Comparison of ENCODE assay signal across 12 cellular contexts in the genomic region with DNA sequence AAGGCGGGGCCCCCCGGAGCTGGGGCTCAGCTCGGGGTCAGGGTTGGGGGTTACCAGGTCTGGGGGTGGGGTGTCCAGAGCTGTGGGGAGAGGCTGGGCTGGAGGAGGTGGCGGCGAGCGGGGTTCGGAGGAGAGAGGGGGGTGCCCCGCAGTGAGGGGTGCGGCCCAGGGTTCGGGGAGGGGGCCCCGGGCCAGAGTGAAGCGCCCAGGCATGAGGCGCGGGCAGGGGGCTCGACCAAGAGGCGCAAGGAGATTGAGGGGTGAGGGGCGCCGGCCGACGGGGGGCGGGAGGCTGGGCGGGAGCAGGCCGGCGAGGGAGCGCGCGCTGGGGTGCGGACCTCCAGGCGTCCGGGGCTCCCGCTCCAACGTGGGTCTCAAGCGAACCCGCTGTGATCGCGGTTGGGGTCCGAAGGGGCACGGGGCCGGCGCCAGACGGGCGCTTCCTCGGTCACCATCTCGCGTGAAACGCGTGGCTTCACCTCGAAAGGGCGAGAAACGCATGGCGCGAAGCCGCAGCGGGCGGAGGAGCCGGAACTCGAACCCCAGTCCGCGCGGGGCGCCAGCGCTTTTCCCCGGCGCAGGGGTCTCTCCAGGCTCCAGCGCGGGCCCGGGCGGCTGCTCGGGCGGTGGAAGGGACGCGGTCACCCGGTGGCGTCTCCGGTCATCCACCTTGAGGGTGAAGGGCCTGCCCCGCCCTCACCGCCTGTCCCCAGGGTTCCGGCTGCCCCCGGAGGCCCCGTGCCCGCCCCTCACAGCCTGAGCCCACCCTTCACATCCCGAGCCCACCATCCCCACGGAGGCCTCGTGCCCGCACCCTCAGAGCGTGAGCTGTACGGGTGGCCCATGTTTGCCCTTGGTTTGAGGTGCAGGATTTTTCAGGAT. TPM values are rescaled to one million over a fixed set of nuclear protein-coding genes. Genes with fewer than 3 reads are reported as not detected.
DNase-seq lines count a peak whose midpoint lies in the region; ATAC-seq and TF ChIP-seq lines count a peak whose summit lies in the region.
"Had no signal": no experiment of that assay in that cellular context is flagged by ENCODE, and none has a peak within 500 bp of the region (broad histone marks: within the 10 kb centered on the region; RNA-seq: fewer than 3 reads in every experiment).

No MANE protein-coding gene starts in this region.

- H4K91ac ChIP-seq in IMR-90 (ENCODE audit: insufficient read depth, low read depth, low read length) (no peak overlapping the region), mesenchymal stem cell (ENCODE audit: low read length) (no peak overlapping the region)

- no peaks in the 10 kb centered on the region for H3K9me3 Mint-ChIP-seq in activated naive CD4-positive, alpha-beta T cell treated with anti-CD3 and anti-CD28 coated beads for 36 hours
- H3K9me3 Mint-ChIP-seq: activated naive CD8-positive, alpha-beta T cell treated with anti-CD3 and anti-CD28 coated beads, Interleukin-2, amount 10 ng/mL, durations not matched to agents 7 days and 5 days; CD8-positive, alpha-beta T cell had no signal

- H3K36me3 ChIP-seq in BE2C (no peaks in the 10 kb centered on the region), IMR-90 (ENCODE audit: control insufficient read depth, insufficient read depth, low read length) (peaks cover 6% of the 10 kb centered on the region; the same call in 1 of the 2 replicates), mesenchymal stem cell (ENCODE audit: control insufficient read depth in 1 of 2, insufficient read depth in 2 of 2, low read depth in 1 of 2, low read length in 2 of 2) (peaks cover 0 to 4% of the 10 kb centered on the region in 2 experiments)

- no peaks in the 10 kb centered on the region; the same call in 1 of the 2 replicates for H3K9me3 ChIP-seq in BE2C
- no peaks in the 10 kb centered on the region for H3K9me3 ChIP-seq in IMR-90 (ENCODE audit: control insufficient read depth, insufficient read depth, low read length)
- H3K9me3 ChIP-seq in mesenchymal stem cell (ENCODE audit: control insufficient read depth, low read length): no peaks in the 10 kb centered on the region

- H3K9me1 ChIP-seq in IMR-90 (ENCODE audit: insufficient read depth, low read length): peaks cover 13% of the 10 kb centered on the region

- in situ Hi-C loops in IMR-90 (cut with MboI; ENCODE audit: low sequenced_read_pairs): no loop called here

- H3K4me2 ChIP-seq in IMR-90 (ENCODE audit: low read depth, low read length) (no peak overlapping the region), mesenchymal stem cell (ENCODE audit: low read length, poor library complexity, severe bottlenecking) (peak overlapping the region; percentile 85)

- dilution Hi-C loops in IMR-90 (cut with HindIII; ENCODE audit: low sequenced_read_pairs, unreplicated experiment): no loop called here

- 37% methylated on average over 46 of the region's 87 CpGs; no CpG with 5 or more reads in 1 of the 2 experiments for WGBS in IMR-90 (ENCODE audit: extremely low coverage in 2 of 2, insufficient read length in 1 of 2), 2 experiments
- WGBS in mesenchymal stem cell: 8% methylated on average over 63 of the region's 87 CpGs

- peaks cover 14% of the 10 kb centered on the region for H3K4me1 Mint-ChIP-seq in activated naive CD4-positive, alpha-beta T cell treated with anti-CD3 and anti-CD28 coated beads for 36 hours (ENCODE audit: low read depth)

- TF ChIP-seq POLR2A in IMR-90 (IDR thresholded peaks at IDR 0.05; ENCODE audit: low read depth, low read length): no peak

- H2AK9ac ChIP-seq in IMR-90 (replicated peaks; ENCODE audit: low read depth, low read length, poor library complexity): peak overlapping the region; percentile 93

- TF ChIP-seq RAD21 in IMR-90 (IDR thresholded peaks at IDR 0.05; ENCODE audit: low read length): no peak

- H2BK20ac ChIP-seq in IMR-90 (ENCODE audit: low read depth, low read length): no peak overlapping the region

- H3K4ac ChIP-seq in IMR-90 (ENCODE audit: low read depth, low read length): no peak overlapping the region
- peak overlapping the region; percentile 2 to 12 for H3K4ac ChIP-seq in mesenchymal stem cell (ENCODE audit: low read depth in 1 of 2, low read length in 2 of 2)

- H3K14ac ChIP-seq in IMR-90 (replicated peaks; ENCODE audit: low read depth, low read length) (no peak overlapping the region), mesenchymal stem cell (ENCODE audit: low read length in 2 of 2) (no peak overlapping the region)

- no peak overlapping the region for H4K5ac ChIP-seq in IMR-90 (ENCODE audit: low read depth, low read length)

- no peaks in the 10 kb centered on the region for H3K36me3 Mint-ChIP-seq in activated naive CD4-positive, alpha-beta T cell treated with anti-CD3 and anti-CD28 coated beads for 36 hours (ENCODE audit: low read depth)
- H3K36me3 Mint-ChIP-seq: activated naive CD8-positive, alpha-beta T cell treated with anti-CD3 and anti-CD28 coated beads, Interleukin-2, amount 10 ng/mL, durations not matched to agents 7 days and 5 days; CD8-positive, alpha-beta T cell had no signal

- H3K27ac ChIP-seq in IMR-90 (ENCODE audit: insufficient read depth, low read length): no peak overlapping the region; the same call in 1 of the 2 replicates
- no peak overlapping the region for H3K27ac ChIP-seq in mesenchymal stem cell (ENCODE audit: low read length, poor library complexity, severe bottlenecking)

- H3K79me1 ChIP-seq in IMR-90 (ENCODE audit: low read depth in 1 of 2, low read length in 2 of 2) (peaks cover 0 to 8% of the 10 kb centered on the region in 2 experiments; a peak in 1 of 4 replicates), mesenchymal stem cell (replicated peaks; ENCODE audit: low read length, poor library complexity, severe bottlenecking) (no peaks in the 10 kb centered on the region)

- peak; percentile 11 for DNase-seq in BE2C
- no peak for DNase-seq in IMR-90
- DNase-seq in choroid plexus epithelial cell (ENCODE audit: low read depth): no peak
- DNase-seq in mesenchymal stem cell: no peak
- DNase-seq in activated naive CD4-positive, alpha-beta T cell treated with anti-CD3 and anti-CD28 coated beads for 36 hours: no peak
- DNase-seq in GDM1 (lab: John Stamatoyannopoulos, UW): no peak
- DNase-seq in kidney glomerular epithelial cell (lab: John Stamatoyannopoulos, UW): no peak
- DNase-seq: activated naive CD8-positive, alpha-beta T cell treated with anti-CD3 and anti-CD28 coated beads, Interleukin-2, amount 10 ng/mL, durations not matched to agents 7 days and 5 days; CD8-positive, alpha-beta T cell; occipital lobe; SW 1271 had no signal

- H3K18ac ChIP-seq in IMR-90 (ENCODE audit: low read depth, low read length): no peak overlapping the region
- peak overlapping the region; percentile 63 to 89 for H3K18ac ChIP-seq in mesenchymal stem cell (ENCODE audit: low read depth in 1 of 2, low read length in 2 of 2)

- CTCF ChIA-PET in IMR-90 (lab: Yijun Ruan, JAX): no interaction called here
- CTCF ChIA-PET in activated naive CD4-positive, alpha-beta T cell treated with anti-CD3 and anti-CD28 coated beads for 36 hours (lab: Charles Lee): interaction anchor here (1.4 kb wide), 1 partner anchor 110 kb away, joined by 4 read pairs; the partner anchor contains the start of gene CDK10

- H4K20me1 ChIP-seq in IMR-90 (ENCODE audit: insufficient read depth, low read length): peaks cover 3% of the 10 kb centered on the region; the same call in 1 of the 2 replicates

- ATAC-seq in IMR-90 (ENCODE audit: low read depth): no peak
- ATAC-seq in GM18868 (IDR thresholded peaks at IDR 0.05; ENCODE audit: unreplicated experiment): no peak

- TF ChIP-seq CTCF in BE2C (IDR thresholded peaks at IDR 0.05; ENCODE audit: low read depth, low read length): no peak
- TF ChIP-seq CTCF in IMR-90 (conservative IDR thresholded peaks at IDR 0.05; ENCODE audit: low read depth, low read length): no peak
- no peak for TF ChIP-seq CTCF in choroid plexus epithelial cell (conservative IDR thresholded peaks at IDR 0.05; ENCODE audit: low read depth, low read length)

- H4K8ac ChIP-seq in IMR-90 (ENCODE audit: low read depth in 2 of 2, low read length in 2 of 2): no peak overlapping the region
- H4K8ac ChIP-seq in mesenchymal stem cell (ENCODE audit: low read length): no peak overlapping the region

- H3K23ac ChIP-seq in IMR-90 (ENCODE audit: low read depth, low read length) (no peak overlapping the region), mesenchymal stem cell (ENCODE audit: low read length in 2 of 2) (peak overlapping the region in 1 of 2 experiments; percentile 30)

- no peak overlapping the region for H2BK5ac ChIP-seq in IMR-90 (ENCODE audit: low read depth, low read length, poor library complexity, severe bottlenecking)
- no peak overlapping the region for H2BK5ac ChIP-seq in mesenchymal stem cell (ENCODE audit: low read depth, low read length, poor library complexity, severe bottlenecking)

- no peak overlapping the region for H3K56ac ChIP-seq in IMR-90 (ENCODE audit: extremely low read depth, insufficient read depth, low read length)

- H3K4me1 ChIP-seq in BE2C (peaks cover 3% of the 10 kb centered on the region; the same call in 1 of the 2 replicates), IMR-90 (ENCODE audit: control insufficient read depth, insufficient read depth, low read length) (peaks cover 20% of the 10 kb centered on the region), mesenchymal stem cell (ENCODE audit: control insufficient read depth, insufficient read depth, low read depth, low read length) (peaks cover 33% of the 10 kb centered on the region)

- H3K27ac Mint-ChIP-seq in activated naive CD4-positive, alpha-beta T cell treated with anti-CD3 and anti-CD28 coated beads for 36 hours: no peak overlapping the region
- H3K27ac Mint-ChIP-seq: activated naive CD8-positive, alpha-beta T cell treated with anti-CD3 and anti-CD28 coated beads, Interleukin-2, amount 10 ng/mL, durations not matched to agents 7 days and 5 days; CD8-positive, alpha-beta T cell had no signal

- H3K4me3 ChIP-seq in BE2C (ENCODE audit: low read depth, low read length) (peak overlapping the region; percentile 44), IMR-90 (ENCODE audit: insufficient read depth, low read depth, low read length) (peak overlapping the region; percentile 30), choroid plexus epithelial cell (ENCODE audit: low read depth, low read length) (peak overlapping the region; percentile 71), mesenchymal stem cell (ENCODE audit: insufficient read depth in 1 of 2, low read depth in 1 of 2, low read length in 2 of 2) (peak overlapping the region in 1 of 2 experiments; percentile 47)

- H3K27me3 ChIP-seq in BE2C (peaks cover 10% of the 10 kb centered on the region), IMR-90 (ENCODE audit: control insufficient read depth, insufficient read depth, low read length) (peaks cover 4% of the 10 kb centered on the region; the same call in 1 of the 2 replicates), mesenchymal stem cell (ENCODE audit: control insufficient read depth in 1 of 2, insufficient read depth in 1 of 2, low read length in 2 of 2) (peaks cover 0 to 39% of the 10 kb centered on the region in 2 experiments)

- no peak overlapping the region for H3K9ac ChIP-seq in IMR-90 (ENCODE audit: low read depth, low read length)
- H3K9ac ChIP-seq in mesenchymal stem cell (ENCODE audit: low read length): no peak overlapping the region

- peak overlapping the region; percentile 32; the same call in 1 of the 2 replicates for H2BK120ac ChIP-seq in IMR-90 (ENCODE audit: low read depth, low read length)
- H2BK120ac ChIP-seq in mesenchymal stem cell (ENCODE audit: low read depth, low read length): no peak overlapping the region

- peaks cover 11% of the 10 kb centered on the region for H3K27me3 Mint-ChIP-seq in activated naive CD4-positive, alpha-beta T cell treated with anti-CD3 and anti-CD28 coated beads for 36 hours (ENCODE audit: low read depth)

- POLR2A ChIA-PET in IMR-90 (lab: Charles Lee; ENCODE audit: unreplicated experiment): no interaction called here

- H2AFZ ChIP-seq in IMR-90 (replicated peaks; ENCODE audit: low read length, poor library complexity): peak overlapping the region; percentile 89
- no peak overlapping the region for H2AFZ ChIP-seq in mesenchymal stem cell (ENCODE audit: low read depth, low read length)

- BruUV-seq in IMR-90 (replicated peaks; lab: Mats Ljungman, UMichigan): no TSS peak

- no peak overlapping the region for H2BK15ac ChIP-seq in IMR-90 (ENCODE audit: low read depth, low read length)
- H2BK15ac ChIP-seq in mesenchymal stem cell (ENCODE audit: low read depth, poor library complexity, severe bottlenecking): peak overlapping the region; percentile 12

- intact Hi-C loops in IMR-90 (cut with micrococcal nuclease): no loop called here
- intact Hi-C loops in activated naive CD4-positive, alpha-beta T cell treated with anti-CD3 and anti-CD28 coated beads for 36 hours (cut with micrococcal nuclease): loop anchor here (5.0 kb wide), 1 partner anchor 286 kb away; no protein-coding TSS in a partner anchor

- H2AK5ac ChIP-seq in IMR-90 (ENCODE audit: low read depth, low read length) (peak overlapping the region; percentile 51), mesenchymal stem cell (ENCODE audit: low read length, severe bottlenecking) (no peak overlapping the region)

- H2BK12ac ChIP-seq in mesenchymal stem cell (ENCODE audit: low read length in 2 of 2): peak overlapping the region in 1 of 2 experiments; percentile 88

- no peak overlapping the region for H3K4me3 Mint-ChIP-seq in activated naive CD4-positive, alpha-beta T cell treated with anti-CD3 and anti-CD28 coated beads for 36 hours
- H3K4me3 Mint-ChIP-seq: activated naive CD8-positive, alpha-beta T cell treated with anti-CD3 and anti-CD28 coated beads, Interleukin-2, amount 10 ng/mL, durations not matched to agents 7 days and 5 days had no signal

RNA-seq across cellular contexts. Expression of gene CPNE7, which starts 0.9 kb away (rescaled TPM):
- polyA plus RNA-seq in BE2C (2012; ENCODE audit: insufficient read depth, insufficient read length, low read depth): 14.5 TPM
- 5.0 and 5.4 TPM in 2 replicates for total RNA-seq in IMR-90 (2012; rRNA removed)
- polyA plus RNA-seq in IMR-90 (2012; rRNA removed): 17.4 and 17.7 TPM in 2 replicates
- polyA plus RNA-seq in IMR-90 (2012; cell fraction: cytosol; rRNA removed): 5.8 and 13.6 TPM in 2 replicates
- 145 and 321 TPM in 2 replicates for polyA plus RNA-seq in IMR-90 (2012; cell fraction: nucleus; rRNA removed; ENCODE audit: low replicate concordance)
- 5.6 TPM for polyA plus RNA-seq in mesenchymal stem cell (2013, experiment 1 of 2)
- 4.8 TPM for polyA plus RNA-seq in mesenchymal stem cell (2013, experiment 2 of 2)
- total RNA-seq in activated naive CD4-positive, alpha-beta T cell treated with anti-CD3 and anti-CD28 coated beads for 36 hours: 1 to 10 TPM; 6.4 to 9.0 TPM

RNA-seq across cellular contexts. Expression of gene RPL13, which starts 15.9 kb away (rescaled TPM):
- polyA plus RNA-seq in BE2C (2012; ENCODE audit: insufficient read depth, insufficient read length, low read depth): 3,732 TPM
- total RNA-seq in IMR-90 (2012; rRNA removed): 1,549 and 2,098 TPM in 2 replicates
- 3,527 and 5,396 TPM in 2 replicates for polyA plus RNA-seq in IMR-90 (2012; rRNA removed)
- 7,098 and 10,427 TPM in 2 replicates for polyA plus RNA-seq in IMR-90 (2012; cell fraction: cytosol; rRNA removed)
- 1,689 and 3,565 TPM in 2 replicates for polyA plus RNA-seq in IMR-90 (2012; cell fraction: nucleus; rRNA removed; ENCODE audit: low replicate concordance)
- 2,898 TPM for polyA plus RNA-seq in mesenchymal stem cell (2013, experiment 1 of 2)
- 2,946 TPM for polyA plus RNA-seq in mesenchymal stem cell (2013, experiment 2 of 2)
- total RNA-seq in activated naive CD4-positive, alpha-beta T cell treated with anti-CD3 and anti-CD28 coated beads for 36 hours: 1,000 to 10,000 TPM; 3,875 to 3,899 TPM

RNA-seq across cellular contexts. Expression of gene DPEP1, which starts 37.0 kb away (rescaled TPM):
- polyA plus RNA-seq in BE2C (2012; ENCODE audit: insufficient read depth, insufficient read length, low read depth): 0.91 TPM
- total RNA-seq in IMR-90 (2012; rRNA removed): not detected in 2 replicates
- polyA plus RNA-seq in IMR-90 (2012; rRNA removed): not detected in 2 replicates
- not detected in 2 replicates for polyA plus RNA-seq in IMR-90 (2012; cell fraction: cytosol; rRNA removed)
- not detected in 2 replicates for polyA plus RNA-seq in IMR-90 (2012; cell fraction: nucleus; rRNA removed; ENCODE audit: low replicate concordance)
- not detected for polyA plus RNA-seq in mesenchymal stem cell (2013, experiment 1 of 2)
- not detected for polyA plus RNA-seq in mesenchymal stem cell (2013, experiment 2 of 2)
- total RNA-seq in activated naive CD4-positive, alpha-beta T cell treated with anti-CD3 and anti-CD28 coated beads for 36 hours: not detected
- total RNA-seq: activated naive CD8-positive, alpha-beta T cell treated with anti-CD3 and anti-CD28 coated beads, Interleukin-2, amount 10 ng/mL, durations not matched to agents 7 days and 5 days; CD8-positive, alpha-beta T cell had no signal
